ENCODE assay signal across 12 cellular contexts in the genomic region with DNA sequence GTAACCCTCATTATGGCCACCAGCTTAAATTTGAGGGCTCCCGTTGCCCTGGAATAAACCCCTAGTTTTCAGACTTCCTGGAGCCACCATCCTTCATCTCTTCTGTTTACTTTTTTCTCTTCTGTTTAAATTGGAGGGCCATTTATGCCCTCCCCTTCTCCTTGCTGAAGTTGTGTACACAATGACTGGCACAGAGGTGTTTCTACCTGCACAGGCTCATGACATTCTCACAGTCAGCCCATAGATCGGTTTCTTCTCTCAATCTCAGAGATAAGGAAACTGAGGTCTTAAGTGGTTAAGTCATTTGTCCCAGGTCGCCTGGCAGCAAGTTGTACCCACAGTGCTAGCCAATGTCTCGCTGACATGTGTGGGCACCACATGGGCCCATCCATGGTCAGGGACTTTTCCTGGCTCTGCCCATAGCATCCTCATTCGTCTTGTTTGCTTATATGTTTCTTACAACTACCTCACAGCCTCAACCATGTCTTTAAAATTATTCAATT.
DNase-seq lines count a peak whose midpoint lies in the region; ATAC-seq and TF ChIP-seq lines count a peak whose summit lies in the region.
"Had no signal": no experiment of that assay in that cellular context is flagged by ENCODE, and none has a peak within 500 bp of the region (broad histone marks: within the 10 kb centered on the region; RNA-seq: fewer than 3 reads in every experiment).

No MANE protein-coding gene starts in this region.

- H3K9me3 ChIP-seq in gastrocnemius medialis: no peaks in the 10 kb centered on the region

- H3K27me3 Mint-ChIP-seq in progenitor cell of endocrine pancreas: no peaks in the 10 kb centered on the region
- H3K27me3 Mint-ChIP-seq: activated CD8-positive, alpha-beta memory T cell treated with anti-CD3 and anti-CD28 coated beads, Interleukin-2, amount 10 ng/mL, durations not matched to agents 7 days and 5 days had no signal

- peak; percentile 27 for ATAC-seq in esophagus mucosa
- ATAC-seq in gastrocnemius medialis: no peak
- no peak for ATAC-seq in HG03439 (IDR thresholded peaks at IDR 0.05; ENCODE audit: unreplicated experiment)
- ATAC-seq: activated CD8-positive, alpha-beta memory T cell treated with anti-CD3 and anti-CD28 coated beads, Interleukin-2, amount 10 ng/mL, durations not matched to agents 7 days and 5 days; Panc1 had no signal

- H3K9me3 Mint-ChIP-seq in progenitor cell of endocrine pancreas (ENCODE audit: low read depth): no peaks in the 10 kb centered on the region
- H3K9me3 Mint-ChIP-seq: HFFc6 had no signal

- H3K27ac Mint-ChIP-seq in progenitor cell of endocrine pancreas: peak overlapping the region; percentile 87
- H3K27ac Mint-ChIP-seq: activated CD8-positive, alpha-beta memory T cell treated with anti-CD3 and anti-CD28 coated beads, Interleukin-2, amount 10 ng/mL, durations not matched to agents 7 days and 5 days; HFFc6 had no signal

- intact Hi-C loops in gastrocnemius medialis (cut with DNase I; ENCODE audit: low total_unique reads): loop anchor here (5.0 kb wide), 2 partner anchors 63 to 82 kb away; no protein-coding TSS in a partner anchor

- peak; percentile 80 for DNase-seq in DMS53 treated with DMSO at 0.1 percent for 48 hours (lab: John Stamatoyannopoulos, UW; ENCODE audit: unreplicated experiment)
- DNase-seq in NCI-H2029 (lab: John Stamatoyannopoulos, UW): peak; percentile 68
- DNase-seq in progenitor cell of endocrine pancreas (ENCODE audit: low spot score, unreplicated experiment): no peak
- DNase-seq in gastrocnemius medialis: no peak
- DNase-seq in stimulated activated CD4-positive, alpha-beta T cell treated with anti-CD3 and anti-CD28 coated beads, Interleukin-12 subunit alpha, Interleukin-12 subunit beta, amount 100 ng/mL, for 4 hours: no peak
- DNase-seq: activated CD8-positive, alpha-beta memory T cell treated with anti-CD3 and anti-CD28 coated beads, Interleukin-2, amount 10 ng/mL, durations not matched to agents 7 days and 5 days; C1 segment of cervical spinal cord; dorsolateral prefrontal cortex; HFFc6 had no signal

- H3K36me3 Mint-ChIP-seq in progenitor cell of endocrine pancreas (ENCODE audit: insufficient read depth): no peaks in the 10 kb centered on the region

- H3K36me3 ChIP-seq in gastrocnemius medialis: no peaks in the 10 kb centered on the region

- peaks cover 17 to 22% of the 10 kb centered on the region in 2 donors for H3K4me1 ChIP-seq in gastrocnemius medialis

- H3K4me3 Mint-ChIP-seq in progenitor cell of endocrine pancreas (ENCODE audit: low read depth): no peak overlapping the region
- H3K4me3 Mint-ChIP-seq: activated CD8-positive, alpha-beta memory T cell treated with anti-CD3 and anti-CD28 coated beads, Interleukin-2, amount 10 ng/mL, durations not matched to agents 7 days and 5 days; HFFc6 had no signal

- H3K27ac ChIP-seq in gastrocnemius medialis: no peak overlapping the region
- H3K27ac ChIP-seq: dorsolateral prefrontal cortex had no signal

- no peak for TF ChIP-seq POLR2A in gastrocnemius medialis (IDR thresholded peaks at IDR 0.05)

- H3K4me1 Mint-ChIP-seq in progenitor cell of endocrine pancreas (ENCODE audit: low read depth): peaks cover 35% of the 10 kb centered on the region

- in situ Hi-C loops in gastrocnemius medialis (cut with MboI; ENCODE audit: low sequenced_read_pairs in 4 of 4): no loop called here

- H3K4me3 ChIP-seq in gastrocnemius medialis: no peak overlapping the region
- H3K4me3 ChIP-seq: dorsolateral prefrontal cortex had no signal

- H3K27me3 ChIP-seq in gastrocnemius medialis: no peaks in the 10 kb centered on the region
- H3K27me3 ChIP-seq: dorsolateral prefrontal cortex had no signal

- TF ChIP-seq CTCF in progenitor cell of endocrine pancreas (IDR thresholded peaks at IDR 0.05; ENCODE audit: unreplicated experiment) (no peak), gastrocnemius medialis (IDR thresholded peaks at IDR 0.05 in 4 of 5, conservative IDR thresholded peaks at IDR 0.05 in 1 of 5) (no peak)

Comparison
In these comparisons a context has a peak if more than half of its experiments do, and no peak if none do; other contexts are left out.
1. DNase-seq: peak in DMS53 treated with DMSO at 0.1 percent for 48 hours (single experiment) and NCI-H2029 (single experiment); none in progenitor cell of endocrine pancreas (single experiment), gastrocnemius medialis (0 of 2) and stimulated activated CD4-positive, alpha-beta T cell treated with anti-CD3 and anti-CD28 coated beads, Interleukin-12 subunit alpha, Interleukin-12 subunit beta, amount 100 ng/mL, for 4 hours (single experiment).